In the genomic region with DNA sequence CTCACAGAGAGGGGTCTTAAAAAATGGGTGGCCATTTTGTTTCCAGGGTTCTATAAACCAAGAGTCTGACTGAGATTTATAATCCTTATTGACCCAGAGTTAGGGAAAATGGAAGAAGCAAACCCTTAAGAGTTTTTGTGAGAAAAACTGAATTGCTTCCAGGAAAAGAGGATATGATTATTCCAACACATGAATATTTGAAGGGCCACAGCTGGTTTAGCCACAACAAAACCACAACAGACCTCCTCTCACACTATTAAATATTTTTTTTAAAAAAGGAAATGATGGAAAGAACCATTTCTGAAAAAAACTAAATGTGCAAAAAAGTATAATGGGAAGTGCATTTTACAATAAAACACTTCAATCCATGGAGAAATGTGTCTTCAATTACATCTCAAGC, we compare ENCODE assay signal across 16 cellular contexts.
DNase-seq lines count a peak whose midpoint lies in the region; ATAC-seq and TF ChIP-seq lines count a peak whose summit lies in the region.
"Had no signal": no experiment of that assay in that cellular context is flagged by ENCODE, and none has a peak within 500 bp of the region (broad histone marks: within the 10 kb centered on the region; RNA-seq: fewer than 3 reads in every experiment).

No MANE protein-coding gene starts in this region.

- no peak overlapping the region for H3K27ac Mint-ChIP-seq in effector memory CD8-positive, alpha-beta T cell
- no peak overlapping the region for H3K27ac Mint-ChIP-seq in mesothelial cell of epicardium
- H3K27ac Mint-ChIP-seq: CD4-positive, CD25-positive, alpha-beta regulatory T cell; CD8-positive, alpha-beta memory T cell had no signal

- no peaks in the 10 kb centered on the region for H3K79me2 ChIP-seq in DND-41 (ENCODE audit: insufficient read depth, low read length)

- ATAC-seq in DND-41 (ENCODE audit: insufficient read depth, low read depth) (0 out of 3 replicates have a peak, but pooled peaks have one; percentile 22), left lung (peak; percentile 33)
- no peak for ATAC-seq in effector memory CD8-positive, alpha-beta T cell (replicated peaks)
- ATAC-seq: HepG2 had no signal

- intact Hi-C loops in left lung (cut with DNase I) = no loop called here

- H3K4me3 ChIP-seq in DND-41 (ENCODE audit: low read depth in 1 of 2, low read length in 2 of 2) (no peak overlapping the region), left lung (no peak overlapping the region), SJCRH30 (no peak overlapping the region)

- H3K36me3 Mint-ChIP-seq in effector memory CD8-positive, alpha-beta T cell (ENCODE audit: insufficient read depth) = no peaks in the 10 kb centered on the region
- peaks cover 20% of the 10 kb centered on the region for H3K36me3 Mint-ChIP-seq in mesothelial cell of epicardium
- H3K36me3 Mint-ChIP-seq: CD4-positive, CD25-positive, alpha-beta regulatory T cell had no signal

- H3K9me3 ChIP-seq in DND-41 (ENCODE audit: insufficient read depth, low read length, severe bottlenecking) (peaks cover 9% of the 10 kb centered on the region), left lung (peaks cover 0 to 34% of the 10 kb centered on the region in 2 donors), SJCRH30 (replicated peaks) (peaks cover 8% of the 10 kb centered on the region)

- peaks cover 5 to 6% of the 10 kb centered on the region in 2 donors for H3K9me3 Mint-ChIP-seq in effector memory CD8-positive, alpha-beta T cell
- peaks cover 50% of the 10 kb centered on the region for H3K9me3 Mint-ChIP-seq in mesothelial cell of epicardium

- H2AFZ ChIP-seq in DND-41 (ENCODE audit: low read depth, low read length) = no peak overlapping the region

- no peak overlapping the region for H3K4me2 ChIP-seq in DND-41 (ENCODE audit: insufficient read depth, low read length)

- TF ChIP-seq CTCF in DND-41 (IDR thresholded peaks at IDR 0.05; ENCODE audit: borderline replicate concordance, extremely low read depth, low read length, poor library complexity, severe bottlenecking) (no peak), left lung (IDR thresholded peaks at IDR 0.05) (no peak), mesothelial cell of epicardium (IDR thresholded peaks at IDR 0.05; ENCODE audit: unreplicated experiment) (no peak)

- H3K4me1 ChIP-seq in DND-41 (ENCODE audit: insufficient read depth, low read length) (peaks cover 11% of the 10 kb centered on the region), left lung (no peaks in the 10 kb centered on the region), SJCRH30 (no peaks in the 10 kb centered on the region; the same call in 1 of the 2 replicates)

- H3K4me3 Mint-ChIP-seq in effector memory CD8-positive, alpha-beta T cell = no peak overlapping the region
- H3K4me3 Mint-ChIP-seq in mesothelial cell of epicardium = no peak overlapping the region
- H3K4me3 Mint-ChIP-seq: CD4-positive, CD25-positive, alpha-beta regulatory T cell; CD8-positive, alpha-beta memory T cell had no signal

- no peaks in the 10 kb centered on the region for H4K20me1 ChIP-seq in DND-41 (ENCODE audit: insufficient read depth, low read length)

- in situ Hi-C loops in ACHN (cut with HindIII; ENCODE audit: low pct_ligation_motif_present, low pct_unique_long_range_greater_than_20kb, low sequenced_read_pairs) = no loop called here

- DNase-seq in DND-41 = no peak
- peak; percentile 17 for DNase-seq in RPMI7951 (ENCODE audit: low read depth)
- DNase-seq in left lung = no peak
- DNase-seq in SJCRH30 = no peak
- no peak for DNase-seq in ACHN
- no peak for DNase-seq in effector memory CD8-positive, alpha-beta T cell
- DNase-seq in mesothelial cell of epicardium (ENCODE audit: low spot score in 2 of 2, unreplicated experiment in 2 of 2) = no peak
- DNase-seq: C1 segment of cervical spinal cord; CD4-positive, CD25-positive, alpha-beta regulatory T cell; CD8-positive, alpha-beta memory T cell; COR-L47; DMS 273 treated with DMSO at 0.1 percent for 48 hours; GOT3; H7; KG1 had no signal

- H3K27ac ChIP-seq in DND-41 (ENCODE audit: low read length) = no peak overlapping the region
- peak overlapping the region in 1 of 2 donors; percentile 42 for H3K27ac ChIP-seq in left lung
- no peak overlapping the region for H3K27ac ChIP-seq in SJCRH30

- H3K27me3 Mint-ChIP-seq in effector memory CD8-positive, alpha-beta T cell = no peaks in the 10 kb centered on the region
- H3K27me3 Mint-ChIP-seq in mesothelial cell of epicardium (ENCODE audit: low read depth) = no peaks in the 10 kb centered on the region
- H3K27me3 Mint-ChIP-seq: CD4-positive, CD25-positive, alpha-beta regulatory T cell; CD8-positive, alpha-beta memory T cell had no signal

- H3K4me1 Mint-ChIP-seq in effector memory CD8-positive, alpha-beta T cell (ENCODE audit: low read depth in 2 of 2) = no peaks in the 10 kb centered on the region
- H3K4me1 Mint-ChIP-seq in mesothelial cell of epicardium = peaks cover 5% of the 10 kb centered on the region
- H3K4me1 Mint-ChIP-seq: CD4-positive, CD25-positive, alpha-beta regulatory T cell; CD8-positive, alpha-beta memory T cell had no signal

- H3K36me3 ChIP-seq in DND-41 (ENCODE audit: insufficient read depth, low read length) (no peaks in the 10 kb centered on the region), left lung (no peaks in the 10 kb centered on the region), SJCRH30 (no peaks in the 10 kb centered on the region)

- no peak overlapping the region for H3K9ac ChIP-seq in DND-41 (ENCODE audit: low read depth, low read length)

- H3K27me3 ChIP-seq in DND-41 (ENCODE audit: insufficient read depth, low read length, poor library complexity) (no peaks in the 10 kb centered on the region), left lung (no peaks in the 10 kb centered on the region), SJCRH30 (no peaks in the 10 kb centered on the region)
